In the genomic region with DNA sequence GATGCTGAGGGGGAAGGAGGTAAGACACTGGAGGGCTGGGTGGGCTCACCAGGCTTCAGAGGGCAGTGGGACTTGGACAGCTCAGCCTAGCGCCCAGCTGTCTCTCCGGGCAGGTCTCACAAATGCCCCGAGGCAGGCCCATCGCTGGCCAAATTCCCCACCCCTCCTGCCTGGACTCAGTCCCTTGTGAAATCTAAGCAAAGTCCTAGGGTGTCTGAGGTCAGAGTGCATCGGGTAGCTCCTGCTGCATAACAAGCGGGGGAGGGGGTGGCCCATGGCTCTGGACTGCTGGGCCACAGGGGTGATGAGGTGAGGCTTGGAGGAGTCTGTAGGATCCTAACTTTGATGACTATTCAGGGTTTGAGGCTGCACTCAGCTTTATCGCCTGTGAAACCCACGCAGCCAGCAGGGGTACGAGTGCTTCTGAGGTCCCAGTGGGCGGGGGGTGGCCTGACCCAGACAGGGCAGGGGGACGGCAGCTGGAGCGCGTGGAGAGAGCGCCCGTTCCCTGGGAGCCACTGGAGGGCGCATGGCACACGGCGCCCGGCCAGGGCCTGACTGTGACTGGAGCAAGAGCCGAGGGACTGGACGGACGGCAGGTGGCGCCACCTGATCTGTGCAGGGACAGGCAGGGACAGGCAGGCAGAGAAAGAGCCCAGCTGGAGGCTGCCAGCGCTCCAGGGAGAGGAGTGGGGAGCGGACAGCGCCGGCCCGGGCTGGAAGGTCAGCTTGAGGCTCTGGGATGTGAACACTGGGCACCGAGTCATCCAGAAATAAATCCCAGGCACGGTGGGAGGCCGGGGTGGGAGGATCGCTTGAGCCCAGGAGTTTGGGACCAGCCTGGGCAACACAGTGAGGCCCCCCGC, we compare ENCODE assay signal across 8 cellular contexts. TPM values are rescaled to one million over a fixed set of nuclear protein-coding genes. Genes with fewer than 3 reads are reported as not detected.
DNase-seq lines count a peak whose midpoint lies in the region; ATAC-seq and TF ChIP-seq lines count a peak whose summit lies in the region.

No MANE protein-coding gene starts in this region.

- peak; percentile 70 for DNase-seq in COLO829 (ENCODE audit: low spot score)
- DNase-seq in HK-2 (ENCODE audit: unreplicated experiment), result peak; percentile 96
- peak; percentile 82 for DNase-seq in NCI-H774 (lab: John Stamatoyannopoulos, UW)
- DNase-seq in activated CD4-positive, alpha-beta T cell treated with anti-CD3 and anti-CD28 coated beads, Interleukin-2, amount 50 U/mL, for 1 hour, result peak; percentile 97
- peak; percentile 96 for DNase-seq in coronary artery (ENCODE audit: low spot score)
- DNase-seq in lower leg skin (ENCODE audit: low spot score in 2 of 2), result peak; percentile 91 to 99
- DNase-seq in stimulated activated CD4-positive, alpha-beta T cell treated with anti-CD3 and anti-CD28 coated beads, TNF-alpha, amount 100 ng/mL, for 48 hours (ENCODE audit: low read depth in 3 of 3), result peak; percentile 88 to 98 (median 92)

- H3K27ac ChIP-seq in coronary artery, result peak overlapping the region in 1 of 2 donors; percentile 19

- ATAC-seq in GM19468 (IDR thresholded peaks at IDR 0.05; ENCODE audit: extremely low read depth, unreplicated experiment), result peak; percentile 72

- TF ChIP-seq POLR2A in lower leg skin (IDR thresholded peaks at IDR 0.05), result no peak

- H3K4me3 ChIP-seq in coronary artery, result no peak overlapping the region
- no peak overlapping the region for H3K4me3 ChIP-seq in lower leg skin (ENCODE audit: low read depth, poor library complexity, severe bottlenecking)

- intact Hi-C loops in lower leg skin (cut with DNase I; ENCODE audit: low total_unique reads), result loop anchor here (5.0 to 10.0 kb wide), 2 partner anchors 74 to 152 kb away; no protein-coding TSS in a partner anchor

- WGBS in lower leg skin, 2 donors, result 12 to 32% methylated on average over 13 to 30 of the region's 33 CpGs

- peak; percentile 99 for TF ChIP-seq CTCF in coronary artery (IDR thresholded peaks at IDR 0.05)
- peak in 2 of 3 donors; percentile 97 to 98 for TF ChIP-seq CTCF in lower leg skin (IDR thresholded peaks at IDR 0.05)

RNA-seq across cellular contexts. Expression of gene CYP2W1, which starts 10.0 kb away (rescaled TPM):
- 10 to 100 TPM; 11.7 to 31.6 (median 19.3) TPM for total RNA-seq in lower leg skin

RNA-seq across cellular contexts. Expression of gene COX19, which starts 17.6 kb away (rescaled TPM):
- total RNA-seq in lower leg skin, result 10 to 100 TPM; 13.0 to 25.1 (median 15.1) TPM

RNA-seq across cellular contexts. Expression of gene ADAP1, which starts 38.5 kb away (rescaled TPM):
- 10 to 100 TPM in 1 of 4 donors, 1 to 10 TPM in 3; 9.1 to 18.8 (median 9.9) TPM for total RNA-seq in lower leg skin

RNA-seq across cellular contexts. Expression of gene GPR146, which starts 51.4 kb away (rescaled TPM):
- total RNA-seq in lower leg skin, result 10 to 100 TPM; 26.9 to 61.7 (median 39.0) TPM
